8 cellular contexts compared by ENCODE assay signal in the genomic region with DNA sequence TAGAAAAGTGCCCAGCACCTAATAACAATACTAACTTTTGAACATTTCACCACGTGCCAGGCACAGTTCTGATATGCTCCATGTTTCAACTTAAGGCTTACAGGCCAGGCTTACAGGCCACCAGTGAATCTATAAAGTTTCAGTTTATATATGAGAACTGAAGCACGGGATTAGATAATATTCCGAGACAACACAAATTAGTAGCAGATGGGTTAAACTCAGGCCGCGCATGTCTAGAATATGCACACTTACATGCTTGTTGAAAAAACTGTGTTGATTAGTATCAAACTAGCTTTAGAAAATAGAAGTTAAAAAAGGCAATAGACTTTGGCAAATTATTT.
DNase-seq lines count a peak whose midpoint lies in the region; ATAC-seq, FAIRE-seq and TF ChIP-seq lines count a peak whose summit lies in the region.

No MANE protein-coding gene starts in this region.

- H3K36me3 Mint-ChIP-seq in Caco-2 (ENCODE audit: insufficient read depth, unreplicated experiment): peaks cover 24% of the 10 kb centered on the region

- no peak for ATAC-seq in Panc1
- no peak for ATAC-seq in GM21737 (IDR thresholded peaks at IDR 0.05; ENCODE audit: unreplicated experiment)
- no peak for ATAC-seq in GM19328 (IDR thresholded peaks at IDR 0.05; ENCODE audit: unreplicated experiment)

- no peak overlapping the region for H2BK120ac ChIP-seq in neuronal stem cell (ENCODE audit: low read depth, low read length)

- no peaks in the 10 kb centered on the region for H3K9me1 ChIP-seq in endothelial cell of umbilical vein (replicated peaks; ENCODE audit: control insufficient read depth, extremely low read depth, insufficient read depth, low read length)

- H3K36me3 ChIP-seq in Caco-2 (ENCODE audit: control insufficient read depth, insufficient read depth, low read length) (no peaks in the 10 kb centered on the region), Panc1 (ENCODE audit: control insufficient read depth, insufficient read depth, low read length) (peaks cover 7% of the 10 kb centered on the region), endothelial cell of umbilical vein (ENCODE audit: control insufficient read depth in 2 of 2, extremely low read depth in 1 of 2, insufficient read depth in 2 of 2, low read length in 2 of 2) (peaks cover 2 to 3% of the 10 kb centered on the region in 2 experiments), prostate gland (no peaks in the 10 kb centered on the region), neuronal stem cell (replicated peaks in 1 of 2; ENCODE audit: control insufficient read depth in 2 of 2, insufficient read depth in 2 of 2, low read length in 2 of 2) (peaks cover 0 to 1% of the 10 kb centered on the region in 2 donors)

- H3K9me3 ChIP-seq in Caco-2 (no peaks in the 10 kb centered on the region; the same call in 1 of the 2 replicates), Panc1 (ENCODE audit: control insufficient read depth, insufficient read depth, low read depth, low read length) (no peaks in the 10 kb centered on the region), endothelial cell of umbilical vein (replicated peaks; ENCODE audit: control insufficient read depth, insufficient read depth, low read length) (no peaks in the 10 kb centered on the region), prostate gland (no peaks in the 10 kb centered on the region), neuronal stem cell (replicated peaks in 1 of 2; ENCODE audit: control insufficient read depth in 2 of 2, insufficient read depth in 1 of 2, low read depth in 1 of 2, low read length in 2 of 2) (no peaks in the 10 kb centered on the region)

- H3K9ac ChIP-seq in endothelial cell of umbilical vein (replicated peaks; ENCODE audit: extremely low read depth, insufficient read depth, low read length) (peak overlapping the region; percentile 42), neuronal stem cell (ENCODE audit: low read depth, low read length, poor library complexity) (no peak overlapping the region)

- dilution Hi-C loops in endothelial cell of umbilical vein (cut with MboI; ENCODE audit: extremely low pct_ligation_motif_present, low sequenced_read_pairs): no loop called here

- peaks cover 2% of the 10 kb centered on the region for H3K79me1 ChIP-seq in neuronal stem cell (ENCODE audit: low read depth, low read length)

- no peak overlapping the region for H3K14ac ChIP-seq in neuronal stem cell (ENCODE audit: low read length)

- TF ChIP-seq POLR2A in endothelial cell of umbilical vein (IDR thresholded peaks at IDR 0.05; ENCODE audit: low read depth, low read length) (no peak), prostate gland (IDR thresholded peaks at IDR 0.05) (no peak)

- no peak overlapping the region for H2AK5ac ChIP-seq in neuronal stem cell (ENCODE audit: low read depth, low read length)

- peak overlapping the region; percentile 23 for H3K4me2 ChIP-seq in endothelial cell of umbilical vein (ENCODE audit: insufficient read depth, low read length)
- no peak overlapping the region for H3K4me2 ChIP-seq in neuronal stem cell (ENCODE audit: insufficient read depth, low read length, poor library complexity, severe bottlenecking)

- H3K4me1 ChIP-seq in Caco-2: peaks cover 12% of the 10 kb centered on the region
- peaks cover 14% of the 10 kb centered on the region for H3K4me1 ChIP-seq in Panc1 (ENCODE audit: control insufficient read depth, insufficient read depth, low read length)
- H3K4me1 ChIP-seq in endothelial cell of umbilical vein (ENCODE audit: control insufficient read depth, extremely low read depth, insufficient read depth, low read length): peaks cover 8% of the 10 kb centered on the region
- H3K4me1 ChIP-seq in prostate gland (replicated peaks): no peaks in the 10 kb centered on the region
- no peaks in the 10 kb centered on the region for H3K4me1 ChIP-seq in neuronal stem cell (ENCODE audit: control insufficient read depth in 2 of 2, insufficient read depth in 1 of 2, low read depth in 1 of 2, low read length in 2 of 2)

- no peaks in the 10 kb centered on the region for H3K9me3 Mint-ChIP-seq in Caco-2 (ENCODE audit: unreplicated experiment)

- H3K27me3 Mint-ChIP-seq in Caco-2 (ENCODE audit: insufficient read depth, unreplicated experiment): no peaks in the 10 kb centered on the region

- no peak overlapping the region for H2BK12ac ChIP-seq in neuronal stem cell (ENCODE audit: low read length)

- FAIRE-seq in endothelial cell of umbilical vein (lab: Jason Lieb, UNC): no peak

- H3K27ac Mint-ChIP-seq in Caco-2 (ENCODE audit: unreplicated experiment): peak overlapping the region; percentile 91

- H3K27me3 ChIP-seq in Caco-2 (replicated peaks; ENCODE audit: control insufficient read depth, insufficient read depth, low read length) (no peaks in the 10 kb centered on the region), Panc1 (ENCODE audit: control insufficient read depth, insufficient read depth, low read length) (no peaks in the 10 kb centered on the region), endothelial cell of umbilical vein (ENCODE audit: control insufficient read depth in 2 of 2, insufficient read depth in 2 of 2, low read length in 2 of 2) (no peaks in the 10 kb centered on the region), prostate gland (replicated peaks; ENCODE audit: insufficient read depth) (no peaks in the 10 kb centered on the region), neuronal stem cell (ENCODE audit: control insufficient read depth in 3 of 3, insufficient read depth in 3 of 3, low read depth in 1 of 3, low read length in 3 of 3) (no peaks in the 10 kb centered on the region)

- no peaks in the 10 kb centered on the region for H4K20me1 ChIP-seq in endothelial cell of umbilical vein (replicated peaks; ENCODE audit: control insufficient read depth, extremely low read depth, insufficient read depth, low read length)

- in situ Hi-C loops in Panc1 (cut with HindIII; ENCODE audit: low pct_unique_long_range_greater_than_20kb, low sequenced_read_pairs): no loop called here

- WGBS in prostate gland: 75% methylated on average over 5 of the region's 5 CpGs
- no CpG with 5 or more reads among the region's 5 CpGs for WGBS in neuronal stem cell (ENCODE audit: extremely low coverage in 2 of 2, insufficient read length in 2 of 2, insufficient replicate concordance in 1 of 2), 2 donors

- POLR2A ChIA-PET in Caco-2 (lab: Charles Lee): interaction anchor here (0.7 to 0.8 kb wide), 2 partner anchors 12 to 588 kb away, joined by 3 read pairs; partner anchors contain the start of genes FASTKD3 and MTRR
- POLR2A ChIA-PET in Panc1 (lab: Charles Lee): no interaction called here
- POLR2A ChIA-PET in endothelial cell of umbilical vein (lab: Charles Lee): no interaction called here

- TF ChIP-seq CTCF in Caco-2 (IDR thresholded peaks at IDR 0.05; ENCODE audit: insufficient read depth in 1 of 2, low read depth in 1 of 2, low read length in 1 of 2, severe bottlenecking in 1 of 2, unreplicated experiment in 1 of 2): no peak
- no peak for TF ChIP-seq CTCF in Panc1 (IDR thresholded peaks at IDR 0.05)
- no peak for TF ChIP-seq CTCF in endothelial cell of umbilical vein (IDR thresholded peaks at IDR 0.05; ENCODE audit: extremely low read depth in 1 of 2, insufficient read depth in 1 of 2, low read depth in 1 of 2, low read length in 2 of 2)
- TF ChIP-seq CTCF in prostate gland (IDR thresholded peaks at IDR 0.05): no peak

- H4K8ac ChIP-seq in neuronal stem cell (ENCODE audit: low read depth, low read length): no peak overlapping the region

- intact Hi-C loops in Caco-2 (cut with micrococcal nuclease; ENCODE audit: unreplicated experiment): no loop called here
- intact Hi-C loops in Panc1 (cut with micrococcal nuclease; ENCODE audit: unreplicated experiment): no loop called here
- intact Hi-C loops in endothelial cell of umbilical vein (cut with micrococcal nuclease): loop anchor here (10.0 kb wide), 1 partner anchor 562 kb away; no protein-coding TSS in a partner anchor
- intact Hi-C loops in prostate gland (cut with DNase I): loop anchor here (10.0 kb wide), 1 partner anchor 1088 kb away; the partner anchor contains the start of gene SEMA5A

- peaks cover 13% of the 10 kb centered on the region for H3K79me2 ChIP-seq in endothelial cell of umbilical vein (ENCODE audit: control insufficient read depth, insufficient read depth, low read length)

- peak overlapping the region; percentile 55 for H3K4me3 ChIP-seq in Caco-2 (ENCODE audit: low read depth, low read length)
- peak overlapping the region; percentile 75 to 97 for H3K4me3 ChIP-seq in Panc1 (ENCODE audit: low read depth in 2 of 2, low read length in 2 of 2)
- no peak overlapping the region for H3K4me3 ChIP-seq in endothelial cell of umbilical vein (replicated peaks in 1 of 3; ENCODE audit: insufficient read depth in 1 of 3, low read depth in 1 of 3, low read length in 3 of 3)
- H3K4me3 ChIP-seq in prostate gland: peak overlapping the region; percentile 49 to 76
- no peak overlapping the region for H3K4me3 ChIP-seq in neuronal stem cell (ENCODE audit: low read length in 2 of 2)

- peaks cover 6% of the 10 kb centered on the region for H3K4me1 Mint-ChIP-seq in Caco-2 (ENCODE audit: low read depth, unreplicated experiment)

- BruUV-seq in Caco-2 (replicated peaks; lab: Mats Ljungman, UMichigan): TSS peak; percentile 92
- TSS peak; percentile 88 for BruUV-seq in Panc1 (replicated peaks; lab: Mats Ljungman, UMichigan)
- BruUV-seq in endothelial cell of umbilical vein (replicated peaks; lab: Mats Ljungman, UMichigan): TSS peak; percentile 79

- H2AFZ ChIP-seq in endothelial cell of umbilical vein (ENCODE audit: low read depth, low read length) (peak overlapping the region; percentile 52), neuronal stem cell (ENCODE audit: low read length) (no peak overlapping the region)

- no peak for DNase-seq in Caco-2
- no peak for DNase-seq in Panc1 (ENCODE audit: low read depth, low spot score)
- DNase-seq in endothelial cell of umbilical vein (ENCODE audit: low read depth, low spot score): no peak
- DNase-seq in prostate gland (ENCODE audit: low spot score): no peak
- DNase-seq in AML-193 (lab: John Stamatoyannopoulos, UW): no peak
- no peak for DNase-seq in neuronal stem cell (ENCODE audit: low spot score)

- H2BK5ac ChIP-seq in neuronal stem cell (ENCODE audit: low read length): no peak overlapping the region

- H2BK15ac ChIP-seq in neuronal stem cell (ENCODE audit: low read length): no peak overlapping the region

- H4K91ac ChIP-seq in neuronal stem cell (ENCODE audit: low read depth, low read length, poor library complexity): no peak overlapping the region

- H3K23ac ChIP-seq in neuronal stem cell (ENCODE audit: low read depth, low read length, poor library complexity): no peak overlapping the region

- no peak overlapping the region for H3K4ac ChIP-seq in neuronal stem cell (ENCODE audit: low read length)

- no peak overlapping the region for H3K18ac ChIP-seq in neuronal stem cell (ENCODE audit: low read length)

- H3K27ac ChIP-seq in Panc1 (ENCODE audit: low read length) (peak overlapping the region; percentile 92), endothelial cell of umbilical vein (ENCODE audit: insufficient read depth, low read depth, low read length) (peak overlapping the region; percentile 67), prostate gland (peak overlapping the region; percentile 74 to 76), neuronal stem cell (replicated peaks; ENCODE audit: low read length) (no peak overlapping the region)

- H3K4me3 Mint-ChIP-seq in Caco-2 (ENCODE audit: unreplicated experiment): peak overlapping the region; percentile 76

- CTCF ChIA-PET in Caco-2 (lab: Charles Lee) (no interaction called here), Panc1 (lab: Charles Lee) (no interaction called here), endothelial cell of umbilical vein (lab: Charles Lee) (interaction anchor here (0.8 kb wide), 2 partner anchors 9 to 570 kb away, joined by 3 to 6 read pairs; no protein-coding TSS in a partner anchor)

Comparison
In these comparisons a context has a peak if more than half of its experiments do, and no peak if none do; other contexts are left out.
1. H3K4me3 ChIP-seq: peak in Caco-2 (single experiment), Panc1 (2 of 2) and prostate gland (2 of 2); none in endothelial cell of umbilical vein (0 of 3) and neuronal stem cell (0 of 2).
2. intact Hi-C loops: an anchor here in endothelial cell of umbilical vein (10.0 kb wide) and prostate gland (10.0 kb wide); none called in Caco-2 and Panc1.